1 cellular context compared by ENCODE assay signal in the genomic region with DNA sequence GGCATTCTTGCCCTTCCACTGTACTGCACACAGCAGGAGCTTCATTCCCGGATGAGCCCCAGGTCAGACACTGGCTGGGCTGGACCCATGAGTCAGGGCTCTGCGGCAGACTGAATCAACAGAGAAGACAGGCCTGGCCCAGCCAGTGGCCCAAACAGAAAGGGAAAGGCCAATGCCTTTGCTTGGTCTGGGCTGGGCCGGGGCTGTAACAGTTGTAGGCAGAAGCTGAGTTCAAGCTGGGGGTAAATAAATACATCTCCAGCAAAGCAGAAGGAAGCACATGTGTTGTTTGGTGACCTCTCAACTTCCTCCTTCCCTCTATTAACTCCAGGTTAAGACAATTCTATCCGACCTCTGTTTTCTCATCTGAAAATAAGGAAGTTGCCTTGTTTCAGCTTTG.
A peak's percentile ranks its signal among the peaks of the same experiment; 100 is the strongest.
TF ChIP-seq lines count a peak whose summit lies in the region.

No MANE protein-coding gene starts in this region.

TF ChIP-seq in HepG2, 621 proteins besides CTCF, POLR2A, EP300 and RAD21 (continues in another document):
- TF ChIP-seq, protein P1, sequence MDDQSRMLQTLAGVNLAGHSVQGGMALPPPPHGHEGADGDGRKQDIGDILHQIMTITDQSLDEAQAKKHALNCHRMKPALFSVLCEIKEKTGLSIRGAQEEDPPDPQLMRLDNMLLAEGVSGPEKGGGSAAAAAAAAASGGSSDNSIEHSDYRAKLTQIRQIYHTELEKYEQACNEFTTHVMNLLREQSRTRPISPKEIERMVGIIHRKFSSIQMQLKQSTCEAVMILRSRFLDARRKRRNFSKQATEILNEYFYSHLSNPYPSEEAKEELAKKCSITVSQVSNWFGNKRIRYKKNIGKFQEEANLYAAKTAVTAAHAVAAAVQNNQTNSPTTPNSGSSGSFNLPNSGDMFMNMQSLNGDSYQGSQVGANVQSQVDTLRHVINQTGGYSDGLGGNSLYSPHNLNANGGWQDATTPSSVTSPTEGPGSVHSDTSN (CRISPR knock-in tag; IDR thresholded peaks at IDR 0.05; ENCODE audit: borderline replicate concordance): no peak
- no peak for TF ChIP-seq TRIM24 (CRISPR knock-in tag; IDR thresholded peaks at IDR 0.05)
- no peak for TF ChIP-seq PRMT3 (CRISPR knock-in tag; IDR thresholded peaks at IDR 0.05; ENCODE audit: borderline replicate concordance, low read depth)
- no peak for TF ChIP-seq YEATS4 (CRISPR knock-in tag; IDR thresholded peaks at IDR 0.05; ENCODE audit: borderline replicate concordance)
- TF ChIP-seq MAFF (IDR thresholded peaks at IDR 0.05; ENCODE audit: low read depth, low read length): no peak
- TF ChIP-seq ZNF468 (CRISPR knock-in tag; IDR thresholded peaks at IDR 0.05): no peak
- no peak for TF ChIP-seq ZKSCAN1 (IDR thresholded peaks at IDR 0.05; ENCODE audit: low read length)
- TF ChIP-seq RARG (CRISPR knock-in tag; IDR thresholded peaks at IDR 0.05; ENCODE audit: low read depth): no peak
- TF ChIP-seq ELF3 (CRISPR knock-in tag; IDR thresholded peaks at IDR 0.05): peak; percentile 35; the same call in 1 of the 2 replicates
- TF ChIP-seq CC2D1A (CRISPR knock-in tag; IDR thresholded peaks at IDR 0.05): no peak
- peak; percentile 57 for TF ChIP-seq NFYB (CRISPR knock-in tag; IDR thresholded peaks at IDR 0.05)
- TF ChIP-seq JARID2 (CRISPR knock-in tag; IDR thresholded peaks at IDR 0.05; ENCODE audit: insufficient replicate concordance): no peak
- no peak for TF ChIP-seq ZNF557 (CRISPR knock-in tag; IDR thresholded peaks at IDR 0.05)
- TF ChIP-seq CREB1 (IDR thresholded peaks at IDR 0.05): no peak
- TF ChIP-seq CREB1 (CRISPR knock-in tag; IDR thresholded peaks at IDR 0.05): no peak
- no peak for TF ChIP-seq ZFAT (CRISPR knock-in tag; conservative IDR thresholded peaks at IDR 0.05)
- TF ChIP-seq, protein P2, sequence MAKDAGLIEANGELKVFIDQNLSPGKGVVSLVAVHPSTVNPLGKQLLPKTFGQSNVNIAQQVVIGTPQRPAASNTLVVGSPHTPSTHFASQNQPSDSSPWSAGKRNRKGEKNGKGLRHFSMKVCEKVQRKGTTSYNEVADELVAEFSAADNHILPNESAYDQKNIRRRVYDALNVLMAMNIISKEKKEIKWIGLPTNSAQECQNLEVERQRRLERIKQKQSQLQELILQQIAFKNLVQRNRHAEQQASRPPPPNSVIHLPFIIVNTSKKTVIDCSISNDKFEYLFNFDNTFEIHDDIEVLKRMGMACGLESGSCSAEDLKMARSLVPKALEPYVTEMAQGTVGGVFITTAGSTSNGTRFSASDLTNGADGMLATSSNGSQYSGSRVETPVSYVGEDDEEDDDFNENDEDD (CRISPR knock-in tag; IDR thresholded peaks at IDR 0.05; ENCODE audit: borderline replicate concordance): no peak
- TF ChIP-seq NR2F6 (IDR thresholded peaks at IDR 0.05): no peak
- TF ChIP-seq NR2F6 (CRISPR knock-in tag; IDR thresholded peaks at IDR 0.05): no peak
- TF ChIP-seq ZNF264 (CRISPR knock-in tag; IDR thresholded peaks at IDR 0.05): no peak
- peak; percentile 14; the same call in 1 of the 2 replicates for TF ChIP-seq FOXA3 (CRISPR knock-in tag; IDR thresholded peaks at IDR 0.05)
- TF ChIP-seq NFYC (CRISPR knock-in tag; IDR thresholded peaks at IDR 0.05): peak; percentile 42; the same call in 1 of the 2 replicates
- TF ChIP-seq ZNF562 (CRISPR knock-in tag; IDR thresholded peaks at IDR 0.05; ENCODE audit: borderline replicate concordance): no peak
- TF ChIP-seq ZNF256 (CRISPR knock-in tag; conservative IDR thresholded peaks at IDR 0.05): no peak
- TF ChIP-seq, protein P3, sequence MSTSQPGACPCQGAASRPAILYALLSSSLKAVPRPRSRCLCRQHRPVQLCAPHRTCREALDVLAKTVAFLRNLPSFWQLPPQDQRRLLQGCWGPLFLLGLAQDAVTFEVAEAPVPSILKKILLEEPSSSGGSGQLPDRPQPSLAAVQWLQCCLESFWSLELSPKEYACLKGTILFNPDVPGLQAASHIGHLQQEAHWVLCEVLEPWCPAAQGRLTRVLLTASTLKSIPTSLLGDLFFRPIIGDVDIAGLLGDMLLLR (CRISPR knock-in tag; IDR thresholded peaks at IDR 0.05): no peak
- TF ChIP-seq ZNF263 (CRISPR knock-in tag; IDR thresholded peaks at IDR 0.05): no peak
- TF ChIP-seq RBAK (CRISPR knock-in tag; IDR thresholded peaks at IDR 0.05): no peak
- no peak for TF ChIP-seq HOXA3 (CRISPR knock-in tag; IDR thresholded peaks at IDR 0.05)
- no peak for TF ChIP-seq CREM (IDR thresholded peaks at IDR 0.05)
- no peak for TF ChIP-seq CREM (CRISPR knock-in tag; IDR thresholded peaks at IDR 0.05)
- TF ChIP-seq, protein P4, sequence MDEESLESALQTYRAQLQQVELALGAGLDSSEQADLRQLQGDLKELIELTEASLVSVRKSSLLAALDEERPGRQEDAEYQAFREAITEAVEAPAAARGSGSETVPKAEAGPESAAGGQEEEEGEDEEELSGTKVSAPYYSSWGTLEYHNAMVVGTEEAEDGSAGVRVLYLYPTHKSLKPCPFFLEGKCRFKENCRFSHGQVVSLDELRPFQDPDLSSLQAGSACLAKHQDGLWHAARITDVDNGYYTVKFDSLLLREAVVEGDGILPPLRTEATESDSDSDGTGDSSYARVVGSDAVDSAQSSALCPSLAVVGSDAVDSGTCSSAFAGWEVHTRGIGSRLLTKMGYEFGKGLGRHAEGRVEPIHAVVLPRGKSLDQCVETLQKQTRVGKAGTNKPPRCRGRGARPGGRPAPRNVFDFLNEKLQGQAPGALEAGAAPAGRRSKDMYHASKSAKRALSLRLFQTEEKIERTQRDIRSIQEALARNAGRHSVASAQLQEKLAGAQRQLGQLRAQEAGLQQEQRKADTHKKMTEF (CRISPR knock-in tag; IDR thresholded peaks at IDR 0.05): 0 out of 2 replicates have a peak, but pooled peaks have one; percentile 21
- TF ChIP-seq, protein P5, sequence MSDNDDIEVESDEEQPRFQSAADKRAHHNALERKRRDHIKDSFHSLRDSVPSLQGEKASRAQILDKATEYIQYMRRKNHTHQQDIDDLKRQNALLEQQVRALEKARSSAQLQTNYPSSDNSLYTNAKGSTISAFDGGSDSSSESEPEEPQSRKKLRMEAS (IDR thresholded peaks at IDR 0.05): no peak
- peak; percentile 44; the same call in 1 of the 2 replicates for TF ChIP-seq ZFX (CRISPR knock-in tag; IDR thresholded peaks at IDR 0.05; ENCODE audit: low read depth)
- TF ChIP-seq ZNF17 (CRISPR knock-in tag; IDR thresholded peaks at IDR 0.05): no peak
- peak; percentile 40; the same call in 1 of the 2 replicates for TF ChIP-seq YEATS2 (CRISPR knock-in tag; IDR thresholded peaks at IDR 0.05; ENCODE audit: borderline replicate concordance)
- TF ChIP-seq, protein P6, sequence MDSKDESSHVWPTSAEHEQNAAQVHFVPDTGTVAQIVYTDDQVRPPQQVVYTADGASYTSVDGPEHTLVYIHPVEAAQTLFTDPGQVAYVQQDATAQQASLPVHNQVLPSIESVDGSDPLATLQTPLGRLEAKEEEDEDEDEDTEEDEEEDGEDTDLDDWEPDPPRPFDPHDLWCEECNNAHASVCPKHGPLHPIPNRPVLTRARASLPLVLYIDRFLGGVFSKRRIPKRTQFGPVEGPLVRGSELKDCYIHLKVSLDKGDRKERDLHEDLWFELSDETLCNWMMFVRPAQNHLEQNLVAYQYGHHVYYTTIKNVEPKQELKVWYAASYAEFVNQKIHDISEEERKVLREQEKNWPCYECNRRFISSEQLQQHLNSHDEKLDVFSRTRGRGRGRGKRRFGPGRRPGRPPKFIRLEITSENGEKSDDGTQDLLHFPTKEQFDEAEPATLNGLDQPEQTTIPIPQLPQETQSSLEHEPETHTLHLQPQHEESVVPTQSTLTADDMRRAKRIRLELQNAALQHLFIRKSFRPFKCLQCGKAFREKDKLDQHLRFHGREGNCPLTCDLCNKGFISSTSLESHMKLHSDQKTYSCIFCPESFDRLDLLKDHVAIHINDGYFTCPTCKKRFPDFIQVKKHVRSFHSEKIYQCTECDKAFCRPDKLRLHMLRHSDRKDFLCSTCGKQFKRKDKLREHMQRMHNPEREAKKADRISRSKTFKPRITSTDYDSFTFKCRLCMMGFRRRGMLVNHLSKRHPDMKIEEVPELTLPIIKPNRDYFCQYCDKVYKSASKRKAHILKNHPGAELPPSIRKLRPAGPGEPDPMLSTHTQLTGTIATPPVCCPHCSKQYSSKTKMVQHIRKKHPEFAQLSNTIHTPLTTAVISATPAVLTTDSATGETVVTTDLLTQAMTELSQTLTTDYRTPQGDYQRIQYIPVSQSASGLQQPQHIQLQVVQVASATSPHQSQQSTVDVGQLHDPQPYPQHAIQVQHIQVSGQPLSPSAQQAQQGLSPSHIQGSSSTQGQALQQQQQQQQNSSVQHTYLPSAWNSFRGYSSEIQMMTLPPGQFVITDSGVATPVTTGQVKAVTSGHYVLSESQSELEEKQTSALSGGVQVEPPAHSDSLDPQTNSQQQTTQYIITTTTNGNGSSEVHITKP (CRISPR knock-in tag; IDR thresholded peaks at IDR 0.05; ENCODE audit: low read depth): no peak
- TF ChIP-seq, protein P7, sequence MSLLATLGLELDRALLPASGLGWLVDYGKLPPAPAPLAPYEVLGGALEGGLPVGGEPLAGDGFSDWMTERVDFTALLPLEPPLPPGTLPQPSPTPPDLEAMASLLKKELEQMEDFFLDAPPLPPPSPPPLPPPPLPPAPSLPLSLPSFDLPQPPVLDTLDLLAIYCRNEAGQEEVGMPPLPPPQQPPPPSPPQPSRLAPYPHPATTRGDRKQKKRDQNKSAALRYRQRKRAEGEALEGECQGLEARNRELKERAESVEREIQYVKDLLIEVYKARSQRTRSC (CRISPR knock-in tag; IDR thresholded peaks at IDR 0.05; ENCODE audit: low read depth): no peak
- TF ChIP-seq FOXC1 (CRISPR knock-in tag; IDR thresholded peaks at IDR 0.05; ENCODE audit: borderline replicate concordance): no peak
- TF ChIP-seq, protein P8, sequence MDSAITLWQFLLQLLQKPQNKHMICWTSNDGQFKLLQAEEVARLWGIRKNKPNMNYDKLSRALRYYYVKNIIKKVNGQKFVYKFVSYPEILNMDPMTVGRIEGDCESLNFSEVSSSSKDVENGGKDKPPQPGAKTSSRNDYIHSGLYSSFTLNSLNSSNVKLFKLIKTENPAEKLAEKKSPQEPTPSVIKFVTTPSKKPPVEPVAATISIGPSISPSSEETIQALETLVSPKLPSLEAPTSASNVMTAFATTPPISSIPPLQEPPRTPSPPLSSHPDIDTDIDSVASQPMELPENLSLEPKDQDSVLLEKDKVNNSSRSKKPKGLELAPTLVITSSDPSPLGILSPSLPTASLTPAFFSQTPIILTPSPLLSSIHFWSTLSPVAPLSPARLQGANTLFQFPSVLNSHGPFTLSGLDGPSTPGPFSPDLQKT (CRISPR knock-in tag; IDR thresholded peaks at IDR 0.05; ENCODE audit: borderline replicate concordance): no peak
- no peak for TF ChIP-seq ZBTB42 (CRISPR knock-in tag; IDR thresholded peaks at IDR 0.05)
- TF ChIP-seq SNAPC2 (CRISPR knock-in tag; IDR thresholded peaks at IDR 0.05): no peak
- no peak for TF ChIP-seq HIVEP1 (CRISPR knock-in tag; IDR thresholded peaks at IDR 0.05)
- TF ChIP-seq RXRA (CRISPR knock-in tag; IDR thresholded peaks at IDR 0.05): 0 out of 2 replicates have a peak, but pooled peaks have one; percentile 42
- TF ChIP-seq, protein P9, sequence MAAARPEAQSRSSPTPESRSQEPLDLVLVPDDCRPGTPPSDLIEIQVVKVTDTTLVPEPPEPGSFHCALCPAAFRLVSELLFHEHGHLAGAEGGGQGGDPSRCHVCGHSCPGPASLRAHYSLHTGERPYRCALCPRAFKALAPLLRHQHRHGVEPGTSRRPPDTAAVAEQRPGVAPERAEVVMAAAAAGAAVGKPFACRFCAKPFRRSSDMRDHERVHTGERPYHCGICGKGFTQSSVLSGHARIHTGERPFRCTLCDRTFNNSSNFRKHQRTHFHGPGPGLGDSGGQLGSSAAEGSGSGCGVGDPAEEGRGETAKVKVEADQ (CRISPR knock-in tag; IDR thresholded peaks at IDR 0.05; ENCODE audit: borderline replicate concordance): no peak
- TF ChIP-seq, protein P10, sequence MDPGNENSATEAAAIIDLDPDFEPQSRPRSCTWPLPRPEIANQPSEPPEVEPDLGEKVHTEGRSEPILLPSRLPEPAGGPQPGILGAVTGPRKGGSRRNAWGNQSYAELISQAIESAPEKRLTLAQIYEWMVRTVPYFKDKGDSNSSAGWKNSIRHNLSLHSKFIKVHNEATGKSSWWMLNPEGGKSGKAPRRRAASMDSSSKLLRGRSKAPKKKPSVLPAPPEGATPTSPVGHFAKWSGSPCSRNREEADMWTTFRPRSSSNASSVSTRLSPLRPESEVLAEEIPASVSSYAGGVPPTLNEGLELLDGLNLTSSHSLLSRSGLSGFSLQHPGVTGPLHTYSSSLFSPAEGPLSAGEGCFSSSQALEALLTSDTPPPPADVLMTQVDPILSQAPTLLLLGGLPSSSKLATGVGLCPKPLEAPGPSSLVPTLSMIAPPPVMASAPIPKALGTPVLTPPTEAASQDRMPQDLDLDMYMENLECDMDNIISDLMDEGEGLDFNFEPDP (CRISPR knock-in tag; conservative IDR thresholded peaks at IDR 0.05): no peak
- TF ChIP-seq ZNF558 (CRISPR knock-in tag; IDR thresholded peaks at IDR 0.05; ENCODE audit: borderline replicate concordance): no peak
- TF ChIP-seq ZNF552 (CRISPR knock-in tag; IDR thresholded peaks at IDR 0.05; ENCODE audit: borderline replicate concordance): no peak
- TF ChIP-seq, protein P11, sequence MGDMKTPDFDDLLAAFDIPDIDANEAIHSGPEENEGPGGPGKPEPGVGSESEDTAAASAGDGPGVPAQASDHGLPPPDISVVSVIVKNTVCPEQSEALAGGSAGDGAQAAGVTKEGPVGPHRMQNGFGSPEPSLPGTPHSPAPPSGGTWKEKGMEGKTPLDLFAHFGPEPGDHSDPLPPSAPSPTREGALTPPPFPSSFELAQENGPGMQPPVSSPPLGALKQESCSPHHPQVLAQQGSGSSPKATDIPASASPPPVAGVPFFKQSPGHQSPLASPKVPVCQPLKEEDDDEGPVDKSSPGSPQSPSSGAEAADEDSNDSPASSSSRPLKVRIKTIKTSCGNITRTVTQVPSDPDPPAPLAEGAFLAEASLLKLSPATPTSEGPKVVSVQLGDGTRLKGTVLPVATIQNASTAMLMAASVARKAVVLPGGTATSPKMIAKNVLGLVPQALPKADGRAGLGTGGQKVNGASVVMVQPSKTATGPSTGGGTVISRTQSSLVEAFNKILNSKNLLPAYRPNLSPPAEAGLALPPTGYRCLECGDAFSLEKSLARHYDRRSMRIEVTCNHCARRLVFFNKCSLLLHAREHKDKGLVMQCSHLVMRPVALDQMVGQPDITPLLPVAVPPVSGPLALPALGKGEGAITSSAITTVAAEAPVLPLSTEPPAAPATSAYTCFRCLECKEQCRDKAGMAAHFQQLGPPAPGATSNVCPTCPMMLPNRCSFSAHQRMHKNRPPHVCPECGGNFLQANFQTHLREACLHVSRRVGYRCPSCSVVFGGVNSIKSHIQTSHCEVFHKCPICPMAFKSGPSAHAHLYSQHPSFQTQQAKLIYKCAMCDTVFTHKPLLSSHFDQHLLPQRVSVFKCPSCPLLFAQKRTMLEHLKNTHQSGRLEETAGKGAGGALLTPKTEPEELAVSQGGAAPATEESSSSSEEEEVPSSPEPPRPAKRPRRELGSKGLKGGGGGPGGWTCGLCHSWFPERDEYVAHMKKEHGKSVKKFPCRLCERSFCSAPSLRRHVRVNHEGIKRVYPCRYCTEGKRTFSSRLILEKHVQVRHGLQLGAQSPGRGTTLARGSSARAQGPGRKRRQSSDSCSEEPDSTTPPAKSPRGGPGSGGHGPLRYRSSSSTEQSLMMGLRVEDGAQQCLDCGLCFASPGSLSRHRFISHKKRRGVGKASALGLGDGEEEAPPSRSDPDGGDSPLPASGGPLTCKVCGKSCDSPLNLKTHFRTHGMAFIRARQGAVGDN (CRISPR knock-in tag; IDR thresholded peaks at IDR 0.05): peak; percentile 54
- TF ChIP-seq RARA (CRISPR knock-in tag; IDR thresholded peaks at IDR 0.05): peak; percentile 78
- TF ChIP-seq ZNF354B (CRISPR knock-in tag; IDR thresholded peaks at IDR 0.05): no peak
